15 cellular contexts compared by ENCODE assay signal in the genomic region with DNA sequence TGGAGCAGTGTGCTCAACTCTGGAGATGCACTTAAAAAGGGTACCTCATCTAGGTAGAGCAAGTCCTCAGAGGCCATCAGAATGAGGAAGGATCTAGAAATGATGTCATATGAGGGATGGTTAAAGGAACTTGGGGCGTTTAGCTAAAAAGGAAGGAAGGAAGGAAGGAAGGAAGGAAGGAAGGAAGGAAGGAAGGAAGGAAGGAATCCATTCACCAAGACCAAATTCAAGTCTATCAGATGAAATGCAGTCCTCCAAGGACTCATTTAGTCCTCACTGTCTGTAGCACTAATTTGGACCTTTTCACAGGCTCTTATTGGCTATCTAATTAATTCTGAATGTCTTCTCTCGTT.
DNase-seq lines count a peak whose midpoint lies in the region; ATAC-seq and TF ChIP-seq lines count a peak whose summit lies in the region.
"Had no signal": no experiment of that assay in that cellular context is flagged by ENCODE, and none has a peak within 500 bp of the region (broad histone marks: within the 10 kb centered on the region; RNA-seq: fewer than 3 reads in every experiment).

No MANE protein-coding gene starts in this region.

- DNase-seq in CD1c-positive myeloid dendritic cell (ENCODE audit: extremely low spot score) (peak; percentile 8), SKM-1 (lab: John Stamatoyannopoulos, UW; ENCODE audit: unreplicated experiment) (peak; percentile 2), BE2C (no peak), HT-29 (ENCODE audit: low spot score) (no peak), AG08395 (ENCODE audit: low spot score) (no peak), uterus (no peak)
- DNase-seq: activated CD4-positive, alpha-beta T cell treated with anti-CD3 and anti-CD28 coated beads for 4 hours; aorta; mucosa of descending colon; NCI-H2081; SW 1271; upper lobe of right lung had no signal

- TF ChIP-seq POLR2A in uterus (IDR thresholded peaks at IDR 0.05), result no peak

- ATAC-seq in GM21423 (IDR thresholded peaks at IDR 0.05; ENCODE audit: unreplicated experiment), result peak; percentile 23
- peak; percentile 14 for ATAC-seq in HG03139 (IDR thresholded peaks at IDR 0.05; ENCODE audit: unreplicated experiment)
- ATAC-seq: K562, mucosa of descending colon, upper lobe of right lung had no signal

- TF ChIP-seq CTCF in BE2C (IDR thresholded peaks at IDR 0.05; ENCODE audit: low read depth, low read length), result no peak
- no peak for TF ChIP-seq CTCF in uterus (IDR thresholded peaks at IDR 0.05)

- no peak overlapping the region for H3K27ac ChIP-seq in uterus
- H3K27ac ChIP-seq: upper lobe of right lung had no signal

- intact Hi-C loops in uterus (cut with DNase I; ENCODE audit: low total_unique reads), result no loop called here

- H3K36me3 ChIP-seq in BE2C (no peaks in the 10 kb centered on the region), uterus (no peaks in the 10 kb centered on the region)
- H3K36me3 ChIP-seq: upper lobe of right lung had no signal

- no peak overlapping the region for H3K4me3 ChIP-seq in BE2C (ENCODE audit: low read depth, low read length)
- H3K4me3 ChIP-seq in uterus, result no peak overlapping the region
- H3K4me3 ChIP-seq: K562, mucosa of descending colon, upper lobe of right lung had no signal

- no peaks in the 10 kb centered on the region for H3K4me1 ChIP-seq in BE2C
- H3K4me1 ChIP-seq in uterus, result no peaks in the 10 kb centered on the region
- H3K4me1 ChIP-seq: upper lobe of right lung had no signal

- H3K27me3 ChIP-seq in BE2C, result peaks cover 12% of the 10 kb centered on the region
- no peaks in the 10 kb centered on the region for H3K27me3 ChIP-seq in uterus
- H3K27me3 ChIP-seq: upper lobe of right lung had no signal

- H3K9me3 ChIP-seq in BE2C, result no peaks in the 10 kb centered on the region
- H3K9me3 ChIP-seq in uterus, result no peaks in the 10 kb centered on the region
- H3K9me3 ChIP-seq: mucosa of descending colon, upper lobe of right lung had no signal

Comparison
In these comparisons a context has a peak if more than half of its experiments do, and no peak if none do; other contexts are left out.
1. DNase-seq: peak in CD1c-positive myeloid dendritic cell (single experiment) and SKM-1 (single experiment); none in BE2C (single experiment), HT-29 (single experiment), AG08395 (single experiment) and uterus (0 of 2).